9 cellular contexts compared by ENCODE assay signal in the genomic region with DNA sequence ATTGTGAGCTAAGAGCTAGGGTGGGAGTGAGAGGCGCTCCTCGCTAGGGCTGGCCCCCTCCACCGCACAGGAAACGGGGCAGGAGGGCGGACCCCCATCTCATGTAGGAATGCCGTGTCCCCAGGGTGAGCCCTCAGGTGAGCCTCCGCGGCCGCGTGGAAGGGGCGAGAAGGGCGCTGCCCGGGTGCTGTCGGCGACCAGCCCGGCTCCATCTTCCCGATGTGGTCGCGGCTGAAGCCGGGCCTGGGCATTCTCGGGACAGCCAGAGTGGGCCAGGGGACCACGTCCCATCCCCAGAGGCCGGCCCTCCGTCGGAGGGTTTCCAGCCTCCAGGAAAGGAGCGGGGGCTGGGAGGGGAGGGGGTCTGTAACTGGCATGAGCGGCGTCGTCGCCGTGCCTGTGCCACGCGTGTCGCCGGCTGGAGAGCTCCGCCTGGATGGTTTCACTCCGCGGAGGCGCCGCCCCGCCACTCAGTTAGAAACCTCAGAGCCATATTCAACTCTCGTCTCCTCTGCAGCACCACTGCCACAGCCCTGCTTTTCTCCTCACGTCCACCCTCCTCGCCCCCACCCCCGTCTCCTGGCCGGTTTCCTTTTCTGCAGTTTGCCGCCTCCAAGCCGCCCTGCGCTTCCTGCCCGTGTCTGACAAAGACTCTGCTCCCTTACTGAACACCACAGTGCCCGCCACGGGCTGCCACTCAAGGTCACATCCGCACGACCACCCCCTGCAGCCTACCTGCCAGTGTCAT.
DNase-seq lines count a peak whose midpoint lies in the region; ATAC-seq, FAIRE-seq and TF ChIP-seq lines count a peak whose summit lies in the region.
"Had no signal": no experiment of that assay in that cellular context is flagged by ENCODE, and none has a peak within 500 bp of the region (broad histone marks: within the 10 kb centered on the region; RNA-seq: fewer than 3 reads in every experiment).

A gene with protein sequence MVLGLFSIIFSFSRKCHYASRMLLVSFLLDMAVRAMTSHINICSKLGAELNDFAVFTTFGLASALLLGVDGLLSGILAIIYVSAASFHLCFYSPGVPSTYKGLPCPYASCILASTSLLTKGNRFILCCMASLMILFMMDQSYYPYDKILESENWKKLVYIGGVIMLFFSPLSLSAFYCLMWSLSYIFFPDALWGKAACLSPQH (plus strand): TSS at position 46 of the 748 bp plus-strand sequence. CDS start 4,903 bp downstream, outside the sequence.

- H3K27me3 ChIP-seq in mucosa of stomach (ENCODE audit: control insufficient read depth, insufficient read depth, low read length) (peaks cover 13% of the 10 kb centered on the region), stomach smooth muscle (ENCODE audit: control insufficient read depth in 1 of 2, insufficient read depth in 2 of 2, low read length in 2 of 2) (no peaks in the 10 kb centered on the region)

- CTCF ChIA-PET in AG04449 (lab: Yijun Ruan, JAX) = interaction anchor here (1.4 kb wide), 1 partner anchor 288 kb away, joined by 4 read pairs; no protein-coding TSS in a partner anchor

- ATAC-seq in GM21619 (IDR thresholded peaks at IDR 0.05; ENCODE audit: unreplicated experiment) (no peak), HG03280 (IDR thresholded peaks at IDR 0.05; ENCODE audit: unreplicated experiment) (no peak)

- no peaks in the 10 kb centered on the region for H3K36me3 ChIP-seq in mucosa of stomach (ENCODE audit: control insufficient read depth, insufficient read depth, low read length)
- H3K36me3 ChIP-seq in stomach smooth muscle (ENCODE audit: control insufficient read depth in 2 of 2, insufficient read depth in 2 of 2, low read length in 2 of 2) = peaks cover 2 to 10% of the 10 kb centered on the region in 2 donors

- FAIRE-seq in D721Med (lab: Jason Lieb, UNC) = no peak

- H3K4me1 ChIP-seq in mucosa of stomach (ENCODE audit: control insufficient read depth, insufficient read depth, low read length) = peaks cover 7% of the 10 kb centered on the region
- peaks cover 11% of the 10 kb centered on the region for H3K4me1 ChIP-seq in stomach smooth muscle (ENCODE audit: control insufficient read depth, insufficient read depth, low read length)

- TF ChIP-seq CTCF in AG04449 (IDR thresholded peaks at IDR 0.05; ENCODE audit: insufficient read depth, low read length, missing control alignments) (no peak), choroid plexus epithelial cell (conservative IDR thresholded peaks at IDR 0.05; ENCODE audit: low read depth, low read length) (no peak), D721Med (IDR thresholded peaks at IDR 0.05; ENCODE audit: insufficient read depth, missing control alignments) (no peak)

- DNase-seq in AG04449 (ENCODE audit: low read depth, low spot score) (no peak), choroid plexus epithelial cell (ENCODE audit: low read depth) (peak; percentile 23), D721Med (ENCODE audit: insufficient read length, low spot score) (no peak)
- peak; percentile 40 for DNase-seq in activated CD4-positive, CD25-positive, alpha-beta regulatory T cell treated with anti-CD3 and anti-CD28 coated beads, Interleukin-2, amount 50 U/mL, for 72 hours
- DNase-seq: DND-41 had no signal

- H3K9ac ChIP-seq in mucosa of stomach (ENCODE audit: low read length) (peak within 1 kb of the TSS; percentile 42), stomach smooth muscle (ENCODE audit: low read length in 2 of 2) (peak within 1 kb of the TSS; percentile 21 to 28)

- no peak within 1 kb of the TSS for H3K27ac ChIP-seq in stomach smooth muscle (ENCODE audit: low read length)

- H3K4me3 ChIP-seq in AG04449 (ENCODE audit: low read depth, low read length) (peak within 1 kb of the TSS; percentile 44), choroid plexus epithelial cell (ENCODE audit: low read depth, low read length) (peak within 1 kb of the TSS; percentile 47), mucosa of stomach (ENCODE audit: low read length) (no peak within 1 kb of the TSS), stomach smooth muscle (ENCODE audit: low read length in 2 of 2) (peak within 1 kb of the TSS; percentile 51 to 75)

- POLR2A ChIA-PET in AG04449 (lab: Yijun Ruan, JAX) = interaction anchor here (1.9 kb wide), 1 partner anchor 18 kb away, joined by 9 read pairs; a partner anchor contains a TSS

- H3K9me3 ChIP-seq in mucosa of stomach (ENCODE audit: control insufficient read depth, low read length) = no peaks in the 10 kb centered on the region
- no peaks in the 10 kb centered on the region for H3K9me3 ChIP-seq in stomach smooth muscle (ENCODE audit: control insufficient read depth in 2 of 2, low read length in 2 of 2)

Comparison
In these comparisons a context has a peak if more than half of its experiments do, and no peak if none do; other contexts are left out.
1. DNase-seq: peak in activated CD4-positive, CD25-positive, alpha-beta regulatory T cell treated with anti-CD3 and anti-CD28 coated beads, Interleukin-2, amount 50 U/mL, for 72 hours (single experiment) and choroid plexus epithelial cell (single experiment); none in AG04449 (single experiment) and D721Med (single experiment).